In genomic region chr17:82704886-82705285, GRCh38 we compare ENCODE assay signal across 13 cellular contexts. TPM values are rescaled to one million over a fixed set of nuclear protein-coding genes. Genes with fewer than 3 reads are reported as not detected.
A peak's percentile ranks its signal among the peaks of the same experiment; 100 is the strongest.
DNase-seq lines count a peak whose midpoint lies in the region; ATAC-seq and TF ChIP-seq lines count a peak whose summit lies in the region.
"Had no signal": no experiment of that assay in that cellular context is flagged by ENCODE, and none has a peak within 500 bp of the region (broad histone marks: within the 10 kb centered on the region; RNA-seq: fewer than 3 reads in every experiment).

No MANE protein-coding gene starts in this region.

- H3K27me3 ChIP-seq in BLaER1 treated with 17β-estradiol and CSF1 and Interleukin-3, amounts not matched to agents 10 nM and 100 nM, result peaks cover 0 to 5% (median 2%) of the 10 kb centered on the region in 11 experiments; a peak in 5 of 22 replicates
- H3K27me3 ChIP-seq in duodenal mucosa (ENCODE audit: control insufficient read depth in 1 of 2, insufficient read depth in 2 of 2, low read length in 2 of 2) (no peaks in the 10 kb centered on the region), right lobe of liver (no peaks in the 10 kb centered on the region), transverse colon (no peaks in the 10 kb centered on the region)

- intact Hi-C loops in right lobe of liver (cut with DNase I), result no loop called here
- intact Hi-C loops in transverse colon (cut with DNase I; ENCODE audit: low total_unique reads), result no loop called here

- no peak for TF ChIP-seq CTCF in right lobe of liver (IDR thresholded peaks at IDR 0.05)
- TF ChIP-seq CTCF in transverse colon (IDR thresholded peaks at IDR 0.05), result no peak

- DNase-seq in right lobe of liver (no peak), transverse colon (no peak), NCI-H526 treated with DMSO at 0.1 percent for 48 hours (lab: John Stamatoyannopoulos, UW) (no peak), NK-92 (lab: John Stamatoyannopoulos, UW; ENCODE audit: unreplicated experiment) (no peak), ACHN (no peak)
- DNase-seq: CD8-positive, alpha-beta T cell; DND-41; GF-D8; H9 had no signal

- WGBS in right lobe of liver (ENCODE audit: insufficient coverage, low coverage, low lambda C conversion rate, missing lambda C conversion rate), result 60% methylated on average over 1 of the region's 13 CpGs
- WGBS in transverse colon (ENCODE audit: low coverage in 1 of 2), 2 donors, result 79 to 85% methylated on average over 4 to 13 of the region's 13 CpGs

- H3K36me3 ChIP-seq in BLaER1 treated with 17β-estradiol and CSF1 and Interleukin-3, amounts not matched to agents 10 nM and 100 nM, result no peaks in the 10 kb centered on the region
- H3K36me3 ChIP-seq in duodenal mucosa (ENCODE audit: control insufficient read depth in 1 of 2, insufficient read depth in 2 of 2, low read length in 2 of 2), result no peaks in the 10 kb centered on the region
- H3K36me3 ChIP-seq in right lobe of liver, result no peaks in the 10 kb centered on the region
- H3K36me3 ChIP-seq in transverse colon, result no peaks in the 10 kb centered on the region

- ATAC-seq in right lobe of liver, result no peak
- ATAC-seq: CD8-positive, alpha-beta T cell; GM23338 had no signal

- H3K9ac ChIP-seq in BLaER1 treated with 17β-estradiol and CSF1 and Interleukin-3, amounts not matched to agents 10 nM and 100 nM, result peak overlapping the region in 1 of 11 experiments; percentile 31; a peak in 1 of 22 replicates
- peak overlapping the region; percentile 43 to 57 for H3K9ac ChIP-seq in duodenal mucosa (ENCODE audit: low read depth in 1 of 2, low read length in 2 of 2)

- H3K4me2 ChIP-seq in BLaER1 treated with 17β-estradiol and CSF1 and Interleukin-3, amounts not matched to agents 10 nM and 100 nM, result peak overlapping the region; percentile 61 to 79 (median 72); a peak in 21 of 22 replicates
- H3K4me2 ChIP-seq: GM23338 had no signal

- no peak overlapping the region for H3K4me3 ChIP-seq in BLaER1 treated with 17β-estradiol and CSF1 and Interleukin-3, amounts not matched to agents 10 nM and 100 nM
- H3K4me3 ChIP-seq in duodenal mucosa (ENCODE audit: low read depth in 1 of 2, low read length in 2 of 2) (peak overlapping the region; percentile 55 to 69), right lobe of liver (no peak overlapping the region), transverse colon (no peak overlapping the region)
- H3K4me3 ChIP-seq: GM23338 had no signal

- no peak for TF ChIP-seq POLR2A in right lobe of liver (IDR thresholded peaks at IDR 0.05)
- no peak for TF ChIP-seq POLR2A in transverse colon (IDR thresholded peaks at IDR 0.05)

- no peak overlapping the region for H3K27ac ChIP-seq in BLaER1 treated with 17β-estradiol and CSF1 and Interleukin-3, amounts not matched to agents 10 nM and 100 nM
- peak overlapping the region; percentile 84 for H3K27ac ChIP-seq in duodenal mucosa (ENCODE audit: low read depth, low read length)
- H3K27ac ChIP-seq in right lobe of liver, result peak overlapping the region in 2 of 3 donors; percentile 44 to 50
- H3K27ac ChIP-seq in transverse colon, result peak overlapping the region; percentile 79 to 89 (median 88)

- in situ Hi-C loops in transverse colon (cut with MboI; ENCODE audit: low pct_ligation_motif_present in 1 of 4, low pct_unique_long_range_greater_than_20kb in 1 of 4, low sequenced_read_pairs in 3 of 4) (no loop called here), ACHN (cut with HindIII; ENCODE audit: low pct_ligation_motif_present, low pct_unique_long_range_greater_than_20kb, low sequenced_read_pairs) (no loop called here)

- no peak for TF ChIP-seq EP300 in transverse colon (IDR thresholded peaks at IDR 0.05; ENCODE audit: low read depth)

- peaks cover 0 to 4% (median 0%) of the 10 kb centered on the region in 11 experiments; a peak in 2 of 22 replicates for H4K20me1 ChIP-seq in BLaER1 treated with 17β-estradiol and CSF1 and Interleukin-3, amounts not matched to agents 10 nM and 100 nM

- peaks cover 26 to 51% (median 31%) of the 10 kb centered on the region in 10 experiments for H3K4me1 ChIP-seq in BLaER1 treated with 17β-estradiol and CSF1 and Interleukin-3, amounts not matched to agents 10 nM and 100 nM
- H3K4me1 ChIP-seq in duodenal mucosa (ENCODE audit: control insufficient read depth in 1 of 2, insufficient read depth in 2 of 2, low read length in 2 of 2), result peaks cover 28 to 32% of the 10 kb centered on the region in 2 donors
- H3K4me1 ChIP-seq in right lobe of liver, result peaks cover 0 to 10% (median 3%) of the 10 kb centered on the region in 4 donors
- H3K4me1 ChIP-seq in transverse colon, result peaks cover 0 to 37% (median 23%) of the 10 kb centered on the region in 4 donors

- H3K9me3 ChIP-seq in BLaER1 treated with 17β-estradiol and CSF1 and Interleukin-3, amounts not matched to agents 10 nM and 100 nM (replicated peaks in 1 of 11), result no peaks in the 10 kb centered on the region
- no peaks in the 10 kb centered on the region for H3K9me3 ChIP-seq in duodenal mucosa (ENCODE audit: control insufficient read depth in 1 of 2, low read length in 2 of 2)
- H3K9me3 ChIP-seq in right lobe of liver, result no peaks in the 10 kb centered on the region
- H3K9me3 ChIP-seq in transverse colon, result no peaks in the 10 kb centered on the region
- H3K9me3 ChIP-seq: Caco-2 had no signal

RNA-seq across cellular contexts. Expression of gene RAB40B, which starts 6.4 kb away (rescaled TPM):
- total RNA-seq in right lobe of liver (10 to 100 TPM in 3 of 6 experiments, 1 to 10 TPM in 3; 3.7 to 12.5 (median 9.3) TPM), transverse colon (10 to 100 TPM; 26.5 to 83.0 (median 59.6) TPM)

RNA-seq across cellular contexts. Expression of gene FN3KRP, which starts 11.6 kb away (rescaled TPM):
- total RNA-seq in right lobe of liver (10 to 100 TPM in 4 of 6 experiments, 1 to 10 TPM in 2; 7.6 to 24.8 (median 14.3) TPM), transverse colon (10 to 100 TPM; 16.3 to 39.6 (median 26.8) TPM)

RNA-seq across cellular contexts. Expression of gene FN3K, which starts 30.5 kb away (rescaled TPM):
- 10 to 100 TPM; 29.6 to 61.6 (median 45.5) TPM for total RNA-seq in right lobe of liver
- 10 to 100 TPM; 11.2 to 33.0 (median 26.2) TPM for total RNA-seq in transverse colon

RNA-seq across cellular contexts. Expression of gene TBCD, which starts 47.0 kb away (rescaled TPM):
- total RNA-seq in right lobe of liver, result 10 to 100 TPM; 28.0 to 55.7 (median 41.3) TPM
- 100 to 1,000 TPM in 1 of 4 donors, 10 to 100 TPM in 3; 38.6 to 104 (median 39.8) TPM for total RNA-seq in transverse colon

RNA-seq across cellular contexts. Expression of gene WDR45B, which starts 56.6 kb away (rescaled TPM):
- total RNA-seq in right lobe of liver (10 to 100 TPM; 27.7 to 40.7 (median 31.6) TPM), transverse colon (100 to 1,000 TPM in 1 of 4 donors, 10 to 100 TPM in 3; 68.1 to 108 (median 83.6) TPM)

Comparison
In these comparisons a context has a peak if more than half of its experiments do, and no peak if none do; other contexts are left out.
1. H3K27ac ChIP-seq: peak in duodenal mucosa (single experiment), right lobe of liver (2 of 3) and transverse colon (4 of 4); none in BLaER1 treated with 17β-estradiol and CSF1 and Interleukin-3, amounts not matched to agents 10 nM and 100 nM (0 of 11).
2. H3K4me3 ChIP-seq: peak in duodenal mucosa (2 of 2); none in BLaER1 treated with 17β-estradiol and CSF1 and Interleukin-3, amounts not matched to agents 10 nM and 100 nM (0 of 10), right lobe of liver (0 of 3) and transverse colon (0 of 4).